1 cellular context compared by ENCODE assay signal in genomic region chr19:47260476-47260875, GRCh38.
TF ChIP-seq lines count a peak whose summit lies in the region.

No MANE protein-coding gene starts in this region.

TF ChIP-seq in H1, 55 proteins besides CTCF, POLR2A, EP300 and RAD21:
- TF ChIP-seq KDM1A (IDR thresholded peaks at IDR 0.05; ENCODE audit: borderline replicate concordance, low read length): no peak
- no peak for TF ChIP-seq TCF12 (IDR thresholded peaks at IDR 0.05; ENCODE audit: low read depth, low read length)
- no peak for TF ChIP-seq CBX8 (IDR thresholded peaks at IDR 0.05; ENCODE audit: borderline replicate concordance, low read depth, low read length)
- TF ChIP-seq BCL11A (IDR thresholded peaks at IDR 0.05; ENCODE audit: low read depth in 2 of 2, low read length in 2 of 2): no peak
- TF ChIP-seq ATF3 (IDR thresholded peaks at IDR 0.05; ENCODE audit: insufficient read depth, low read depth, low read length): no peak
- TF ChIP-seq SAP30 (IDR thresholded peaks at IDR 0.05; ENCODE audit: insufficient read depth, insufficient replicate concordance, low read length): no peak
- no peak for TF ChIP-seq RFX5 (IDR thresholded peaks at IDR 0.05; ENCODE audit: borderline replicate concordance, low read depth, low read length)
- TF ChIP-seq, protein P1, sequence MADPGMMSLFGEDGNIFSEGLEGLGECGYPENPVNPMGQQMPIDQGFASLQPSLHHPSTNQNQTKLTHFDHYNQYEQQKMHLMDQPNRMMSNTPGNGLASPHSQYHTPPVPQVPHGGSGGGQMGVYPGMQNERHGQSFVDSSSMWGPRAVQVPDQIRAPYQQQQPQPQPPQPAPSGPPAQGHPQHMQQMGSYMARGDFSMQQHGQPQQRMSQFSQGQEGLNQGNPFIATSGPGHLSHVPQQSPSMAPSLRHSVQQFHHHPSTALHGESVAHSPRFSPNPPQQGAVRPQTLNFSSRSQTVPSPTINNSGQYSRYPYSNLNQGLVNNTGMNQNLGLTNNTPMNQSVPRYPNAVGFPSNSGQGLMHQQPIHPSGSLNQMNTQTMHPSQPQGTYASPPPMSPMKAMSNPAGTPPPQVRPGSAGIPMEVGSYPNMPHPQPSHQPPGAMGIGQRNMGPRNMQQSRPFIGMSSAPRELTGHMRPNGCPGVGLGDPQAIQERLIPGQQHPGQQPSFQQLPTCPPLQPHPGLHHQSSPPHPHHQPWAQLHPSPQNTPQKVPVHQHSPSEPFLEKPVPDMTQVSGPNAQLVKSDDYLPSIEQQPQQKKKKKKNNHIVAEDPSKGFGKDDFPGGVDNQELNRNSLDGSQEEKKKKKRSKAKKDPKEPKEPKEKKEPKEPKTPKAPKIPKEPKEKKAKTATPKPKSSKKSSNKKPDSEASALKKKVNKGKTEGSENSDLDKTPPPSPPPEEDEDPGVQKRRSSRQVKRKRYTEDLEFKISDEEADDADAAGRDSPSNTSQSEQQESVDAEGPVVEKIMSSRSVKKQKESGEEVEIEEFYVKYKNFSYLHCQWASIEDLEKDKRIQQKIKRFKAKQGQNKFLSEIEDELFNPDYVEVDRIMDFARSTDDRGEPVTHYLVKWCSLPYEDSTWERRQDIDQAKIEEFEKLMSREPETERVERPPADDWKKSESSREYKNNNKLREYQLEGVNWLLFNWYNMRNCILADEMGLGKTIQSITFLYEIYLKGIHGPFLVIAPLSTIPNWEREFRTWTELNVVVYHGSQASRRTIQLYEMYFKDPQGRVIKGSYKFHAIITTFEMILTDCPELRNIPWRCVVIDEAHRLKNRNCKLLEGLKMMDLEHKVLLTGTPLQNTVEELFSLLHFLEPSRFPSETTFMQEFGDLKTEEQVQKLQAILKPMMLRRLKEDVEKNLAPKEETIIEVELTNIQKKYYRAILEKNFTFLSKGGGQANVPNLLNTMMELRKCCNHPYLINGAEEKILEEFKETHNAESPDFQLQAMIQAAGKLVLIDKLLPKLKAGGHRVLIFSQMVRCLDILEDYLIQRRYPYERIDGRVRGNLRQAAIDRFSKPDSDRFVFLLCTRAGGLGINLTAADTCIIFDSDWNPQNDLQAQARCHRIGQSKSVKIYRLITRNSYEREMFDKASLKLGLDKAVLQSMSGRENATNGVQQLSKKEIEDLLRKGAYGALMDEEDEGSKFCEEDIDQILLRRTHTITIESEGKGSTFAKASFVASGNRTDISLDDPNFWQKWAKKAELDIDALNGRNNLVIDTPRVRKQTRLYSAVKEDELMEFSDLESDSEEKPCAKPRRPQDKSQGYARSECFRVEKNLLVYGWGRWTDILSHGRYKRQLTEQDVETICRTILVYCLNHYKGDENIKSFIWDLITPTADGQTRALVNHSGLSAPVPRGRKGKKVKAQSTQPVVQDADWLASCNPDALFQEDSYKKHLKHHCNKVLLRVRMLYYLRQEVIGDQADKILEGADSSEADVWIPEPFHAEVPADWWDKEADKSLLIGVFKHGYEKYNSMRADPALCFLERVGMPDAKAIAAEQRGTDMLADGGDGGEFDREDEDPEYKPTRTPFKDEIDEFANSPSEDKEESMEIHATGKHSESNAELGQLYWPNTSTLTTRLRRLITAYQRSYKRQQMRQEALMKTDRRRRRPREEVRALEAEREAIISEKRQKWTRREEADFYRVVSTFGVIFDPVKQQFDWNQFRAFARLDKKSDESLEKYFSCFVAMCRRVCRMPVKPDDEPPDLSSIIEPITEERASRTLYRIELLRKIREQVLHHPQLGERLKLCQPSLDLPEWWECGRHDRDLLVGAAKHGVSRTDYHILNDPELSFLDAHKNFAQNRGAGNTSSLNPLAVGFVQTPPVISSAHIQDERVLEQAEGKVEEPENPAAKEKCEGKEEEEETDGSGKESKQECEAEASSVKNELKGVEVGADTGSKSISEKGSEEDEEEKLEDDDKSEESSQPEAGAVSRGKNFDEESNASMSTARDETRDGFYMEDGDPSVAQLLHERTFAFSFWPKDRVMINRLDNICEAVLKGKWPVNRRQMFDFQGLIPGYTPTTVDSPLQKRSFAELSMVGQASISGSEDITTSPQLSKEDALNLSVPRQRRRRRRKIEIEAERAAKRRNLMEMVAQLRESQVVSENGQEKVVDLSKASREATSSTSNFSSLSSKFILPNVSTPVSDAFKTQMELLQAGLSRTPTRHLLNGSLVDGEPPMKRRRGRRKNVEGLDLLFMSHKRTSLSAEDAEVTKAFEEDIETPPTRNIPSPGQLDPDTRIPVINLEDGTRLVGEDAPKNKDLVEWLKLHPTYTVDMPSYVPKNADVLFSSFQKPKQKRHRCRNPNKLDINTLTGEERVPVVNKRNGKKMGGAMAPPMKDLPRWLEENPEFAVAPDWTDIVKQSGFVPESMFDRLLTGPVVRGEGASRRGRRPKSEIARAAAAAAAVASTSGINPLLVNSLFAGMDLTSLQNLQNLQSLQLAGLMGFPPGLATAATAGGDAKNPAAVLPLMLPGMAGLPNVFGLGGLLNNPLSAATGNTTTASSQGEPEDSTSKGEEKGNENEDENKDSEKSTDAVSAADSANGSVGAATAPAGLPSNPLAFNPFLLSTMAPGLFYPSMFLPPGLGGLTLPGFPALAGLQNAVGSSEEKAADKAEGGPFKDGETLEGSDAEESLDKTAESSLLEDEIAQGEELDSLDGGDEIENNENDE (IDR thresholded peaks at IDR 0.05; ENCODE audit: insufficient replicate concordance, low read length): no peak
- TF ChIP-seq EZH2 (IDR thresholded peaks at IDR 0.05; ENCODE audit: low read depth, low read length, severe bottlenecking): no peak
- TF ChIP-seq HDAC6 (IDR thresholded peaks at IDR 0.05; ENCODE audit: low read depth, low read length): no peak
- no peak for TF ChIP-seq RNF2 (IDR thresholded peaks at IDR 0.05; ENCODE audit: borderline replicate concordance, low read depth, low read length, missing control alignments, poor library complexity, severe bottlenecking)
- TF ChIP-seq BRCA1 (IDR thresholded peaks at IDR 0.05; ENCODE audit: low read depth, low read length): no peak
- TF ChIP-seq JUND (IDR thresholded peaks at IDR 0.05; ENCODE audit: low read length): no peak
- no peak for TF ChIP-seq TAF1 (IDR thresholded peaks at IDR 0.05; ENCODE audit: low read depth, low read length)
- no peak for TF ChIP-seq CHD1 (IDR thresholded peaks at IDR 0.05; ENCODE audit: low read depth, low read length)
- TF ChIP-seq CEBPB (IDR thresholded peaks at IDR 0.05; ENCODE audit: low read depth, low read length): no peak
- no peak for TF ChIP-seq RBBP5 (IDR thresholded peaks at IDR 0.05; ENCODE audit: borderline replicate concordance, low read depth, low read length)
